Comparison of ENCODE assay signal across 8 cellular contexts in genomic region chr5:142108432-142109355, GRCh38. TPM values are rescaled to one million over a fixed set of nuclear protein-coding genes. Genes with fewer than 3 reads are reported as not detected.
DNase-seq lines count a peak whose midpoint lies in the region; ATAC-seq, FAIRE-seq and TF ChIP-seq lines count a peak whose summit lies in the region.

Gene NDFIP1 (plus strand): TSS chr5:142108779. CDS start chr5:142108975, 196 bp downstream.

- WGBS in hepatocyte (ENCODE audit: low lambda C conversion rate, missing lambda C conversion rate), result 5% methylated on average over 74 of the region's 106 CpGs

- H3K4me3 Mint-ChIP-seq in astrocyte (ENCODE audit: unreplicated experiment), result peak within 1 kb of the TSS; percentile 100

- H3K9me2 ChIP-seq in hepatocyte (replicated peaks; ENCODE audit: insufficient read depth), result no peaks in the 10 kb centered on the region

- H2AFZ ChIP-seq in astrocyte (ENCODE audit: low read depth, low read length), result peak within 1 kb of the TSS; percentile 99
- peak within 1 kb of the TSS; percentile 95 for H2AFZ ChIP-seq in hepatocyte

- H3K4me2 ChIP-seq in astrocyte (ENCODE audit: low read length), result peak within 1 kb of the TSS; percentile 86
- peak within 1 kb of the TSS; percentile 86 for H3K4me2 ChIP-seq in hepatocyte

- no peaks in the 10 kb centered on the region for H3K27me3 Mint-ChIP-seq in astrocyte (ENCODE audit: low read depth, unreplicated experiment)

- H3K9ac ChIP-seq in astrocyte (ENCODE audit: low read length), result peak within 1 kb of the TSS; percentile 94

- H3K9me3 Mint-ChIP-seq in astrocyte (ENCODE audit: unreplicated experiment), result peaks cover 2% of the 10 kb centered on the region

- peak; percentile 99 for ATAC-seq in GM18498 (IDR thresholded peaks at IDR 0.05; ENCODE audit: unreplicated experiment)
- ATAC-seq in HG02642 (IDR thresholded peaks at IDR 0.05; ENCODE audit: poor library complexity, unreplicated experiment), result peak; percentile 97

- H3K9me3 ChIP-seq in astrocyte (ENCODE audit: insufficient read depth, low read depth, low read length) (no peaks in the 10 kb centered on the region), hepatocyte (ENCODE audit: low read depth) (no peaks in the 10 kb centered on the region)

- H3K79me2 ChIP-seq in astrocyte (ENCODE audit: insufficient read depth, low read length) (peaks cover 48% of the 10 kb centered on the region), hepatocyte (peaks cover 46% of the 10 kb centered on the region)

- H3K36me3 ChIP-seq in astrocyte (ENCODE audit: insufficient read depth, low read length) (no peaks in the 10 kb centered on the region), hepatocyte (replicated peaks; ENCODE audit: insufficient read depth, low read depth) (no peaks in the 10 kb centered on the region)

- peak within 1 kb of the TSS; percentile 88 for H3K27ac ChIP-seq in astrocyte (ENCODE audit: low read depth, low read length)
- peak within 1 kb of the TSS; percentile 100 for H3K27ac ChIP-seq in hepatocyte

- TF ChIP-seq CTCF in astrocyte (IDR thresholded peaks at IDR 0.05; ENCODE audit: insufficient read depth, low read depth, low read length), result no peak
- TF ChIP-seq CTCF in hepatocyte (IDR thresholded peaks at IDR 0.05; ENCODE audit: poor library complexity), result peak; percentile 12
- TF ChIP-seq CTCF in retinal pigment epithelial cell (conservative IDR thresholded peaks at IDR 0.05; ENCODE audit: low read depth, low read length), result no peak

- peak within 1 kb of the TSS; percentile 76 for H3K4me3 ChIP-seq in astrocyte (ENCODE audit: insufficient read depth, low read depth, low read length)
- H3K4me3 ChIP-seq in hepatocyte, result peak within 1 kb of the TSS; percentile 87
- H3K4me3 ChIP-seq in retinal pigment epithelial cell (ENCODE audit: low read length), result peak within 1 kb of the TSS; percentile 59

- H3K27me3 ChIP-seq in astrocyte (ENCODE audit: insufficient read depth, low read length), result no peaks in the 10 kb centered on the region
- no peaks in the 10 kb centered on the region for H3K27me3 ChIP-seq in hepatocyte

- H4K20me1 ChIP-seq in astrocyte (ENCODE audit: insufficient read depth, low read length) (peaks cover 34% of the 10 kb centered on the region), hepatocyte (ENCODE audit: insufficient read depth, poor library complexity, severe bottlenecking) (peaks cover 39% of the 10 kb centered on the region)

- DNase-seq in NCI-H128 (lab: John Stamatoyannopoulos, UW; ENCODE audit: unreplicated experiment) (peak; percentile 41), T-helper 9 cell (peak; percentile 77), astrocyte (ENCODE audit: low read depth) (peak; percentile 55), hepatocyte (ENCODE audit: low spot score) (peak; percentile 94), retinal pigment epithelial cell (ENCODE audit: low read depth) (no peak), cortex of kidney (lab: John Stamatoyannopoulos, UW) (no peak)

- peak within 1 kb of the TSS; percentile 90 for H3K27ac Mint-ChIP-seq in astrocyte (ENCODE audit: unreplicated experiment)

- no peak for FAIRE-seq in astrocyte (lab: Jason Lieb, UNC)

- peaks cover 3% of the 10 kb centered on the region for H3K36me3 Mint-ChIP-seq in astrocyte (ENCODE audit: low read depth, unreplicated experiment)

- H3K4me1 ChIP-seq in astrocyte (ENCODE audit: insufficient read depth, low read length) (peaks cover 13% of the 10 kb centered on the region), hepatocyte (ENCODE audit: insufficient read depth) (peaks cover 10% of the 10 kb centered on the region)

- peaks cover 9% of the 10 kb centered on the region for H3K4me1 Mint-ChIP-seq in astrocyte (ENCODE audit: low read depth, unreplicated experiment)

RNA-seq across cellular contexts. Expression of gene NDFIP1, which starts in this region (rescaled TPM):
- total RNA-seq in astrocyte (56.8 and 57.6 TPM in 2 replicates), hepatocyte (80.3 and 85.0 TPM in 2 replicates)
- polyA plus RNA-seq in hepatocyte, result 61.3 and 63.8 TPM in 2 replicates

Comparison
In these comparisons a context has a peak if more than half of its experiments do, and no peak if none do; other contexts are left out.
1. DNase-seq: peak in NCI-H128 (single experiment), T-helper 9 cell (single experiment), astrocyte (single experiment) and hepatocyte (single experiment); none in retinal pigment epithelial cell (single experiment) and cortex of kidney (single experiment).
2. Peak in every context shown above with its lines, with median percentiles within 50 percentile points of each other: H3K4me3 ChIP-seq.